ENCODE assay signal across 15 cellular contexts in genomic region chr15:39364721-39365120, GRCh38.
"Had no signal": no experiment of that assay in that cellular context is flagged by ENCODE, and none has a peak within 500 bp of the region (broad histone marks: within the 10 kb centered on the region; RNA-seq: fewer than 3 reads in every experiment).

No MANE protein-coding gene starts in this region.

- H3K4me1 ChIP-seq: colonic mucosa, parathyroid adenoma had no signal

- DNase-seq: activated CD4-positive, alpha-beta T cell treated with anti-CD3 and anti-CD28 coated beads, Interleukin-2, amount 50 U/mL, for 4 hours; amniotic stem cell; central memory CD4-positive, alpha-beta T cell; colonic mucosa; heart right ventricle; left ventricle myocardium superior; mucosa of descending colon; naive thymus-derived CD8-positive, alpha-beta T cell; stimulated activated CD4-positive, alpha-beta T cell treated with anti-CD3 and anti-CD28 coated beads, Interleukin-12 subunit alpha, Interleukin-12 subunit beta, amount 100 ng/mL, for 4 hours; stimulated activated CD4-positive, alpha-beta T cell treated with anti-CD3 and anti-CD28 coated beads, Interleukin-1b, Interleukin-23, amount 100 ng/mL, for 48 hours; stimulated activated CD8-positive, alpha-beta memory T cell treated with anti-CD3 and anti-CD28 coated beads, Interleukin-4, amount 100 ng/mL, for 48 hours; stimulated activated naive CD4-positive, alpha-beta T cell; tibial artery had no signal

- H3K4me3 ChIP-seq: colonic mucosa, gastroesophageal sphincter, heart right ventricle, mucosa of descending colon, tibial artery had no signal

- H3K79me2 ChIP-seq: parathyroid adenoma had no signal

- H2AFZ ChIP-seq: parathyroid adenoma had no signal

- H3K9ac ChIP-seq: parathyroid adenoma had no signal

- H3K36me3 ChIP-seq: colonic mucosa, gastroesophageal sphincter, heart right ventricle, tibial artery had no signal

- H3K9me3 ChIP-seq: colonic mucosa, gastroesophageal sphincter had no signal

- H3K27ac ChIP-seq: colonic mucosa, gastroesophageal sphincter, heart right ventricle, parathyroid adenoma, tibial artery had no signal

- H3K27me3 ChIP-seq: colonic mucosa, gastroesophageal sphincter, heart right ventricle, tibial artery had no signal

- ATAC-seq: heart right ventricle; left ventricle myocardium superior; naive thymus-derived CD8-positive, alpha-beta T cell had no signal
